Comparison of ENCODE assay signal across 1 cellular context in the genomic region with DNA sequence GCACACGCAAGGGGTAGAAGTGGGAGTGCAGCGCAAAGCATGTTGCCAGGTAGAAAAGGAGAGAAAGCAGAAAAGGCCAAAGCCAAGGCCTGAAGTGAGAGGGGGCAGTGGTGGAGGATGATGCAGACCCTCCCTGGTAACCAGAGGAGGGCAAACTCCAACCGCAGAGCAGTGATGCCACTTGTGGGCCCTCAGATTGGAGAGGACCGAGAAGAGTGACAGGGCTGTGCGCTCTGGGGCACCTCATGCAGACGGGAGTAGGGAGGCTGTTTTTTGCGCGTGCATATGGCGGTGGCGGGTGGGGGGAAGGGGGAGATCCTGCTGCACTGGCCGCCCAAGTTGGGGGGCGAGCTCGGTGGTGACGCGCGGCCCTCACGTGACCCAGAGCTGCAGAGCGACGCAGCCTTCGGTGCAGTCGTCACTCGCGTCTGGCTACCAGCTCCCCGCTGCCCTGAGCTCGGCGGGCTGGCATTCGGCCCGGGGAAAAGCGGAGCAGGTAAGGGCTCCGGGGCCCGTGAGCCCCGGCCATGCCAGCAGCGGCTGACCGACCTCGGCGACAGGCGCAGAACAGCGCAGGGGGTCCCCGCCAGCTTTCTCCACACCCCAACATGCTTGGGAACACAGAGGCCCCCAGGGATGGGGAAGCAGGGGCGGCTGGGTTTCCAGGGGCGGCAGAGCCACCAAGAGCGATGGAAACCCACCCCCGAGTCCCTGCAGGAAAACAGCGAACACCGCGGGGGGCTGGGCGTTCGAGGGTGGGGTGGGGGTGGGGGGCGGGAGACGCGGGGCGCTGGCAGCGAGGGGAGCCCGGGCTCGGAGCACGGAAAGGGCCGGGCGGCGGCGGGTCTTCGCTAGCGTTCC.
TF ChIP-seq lines count a peak whose summit lies in the region.

A gene (plus strand): TSS at position 421 of the 861 bp plus-strand sequence. CDS start 984 bp downstream, outside the sequence.

TF ChIP-seq in HEK293, 187 proteins besides CTCF, POLR2A, EP300 and RAD21 (continued from another document and continues in another):
- TF ChIP-seq ZNF416 (tag by site-specific recombination; IDR thresholded peaks at IDR 0.05) (no peak), ZFP37 (tag by site-specific recombination; IDR thresholded peaks at IDR 0.05) (no peak), ZNF600 (tag by site-specific recombination; IDR thresholded peaks at IDR 0.05) (peak; percentile 79), HOXD13 (CRISPR knock-in tag; IDR thresholded peaks at IDR 0.05; ENCODE audit: borderline replicate concordance) (no peak), ZNF391 (tag by site-specific recombination; IDR thresholded peaks at IDR 0.05; ENCODE audit: borderline replicate concordance, low read depth) (no peak), ZNF394 (tag by site-specific recombination; IDR thresholded peaks at IDR 0.05; ENCODE audit: borderline replicate concordance) (no peak; the same call in 1 of the 2 replicates), ZBTB17 (tag by site-specific recombination; IDR thresholded peaks at IDR 0.05) (peak; percentile 90), KLF16 (tag by site-specific recombination; IDR thresholded peaks at IDR 0.05) (peak; percentile 78), ZNF157 (tag by site-specific recombination; IDR thresholded peaks at IDR 0.05) (no peak), ZNF776 (tag by site-specific recombination; IDR thresholded peaks at IDR 0.05; ENCODE audit: borderline replicate concordance) (no peak), ZSCAN16 (tag by site-specific recombination; IDR thresholded peaks at IDR 0.05) (no peak), ZNF341 (tag by site-specific recombination; IDR thresholded peaks at IDR 0.05; ENCODE audit: low read depth) (peak; percentile 49), SP7 (tag by site-specific recombination; IDR thresholded peaks at IDR 0.05) (peak; percentile 36; the same call in 1 of the 2 replicates), ZNF830 (tag by site-specific recombination; IDR thresholded peaks at IDR 0.05; ENCODE audit: low read depth) (no peak), ZNF324 (tag by site-specific recombination; IDR thresholded peaks at IDR 0.05) (no peak), ZNF701 (tag by site-specific recombination; IDR thresholded peaks at IDR 0.05) (no peak), EGR2 (tag by site-specific recombination; IDR thresholded peaks at IDR 0.05; ENCODE audit: low read depth) (no peak), ZNF677 (tag by site-specific recombination; IDR thresholded peaks at IDR 0.05) (no peak), ZNF169 (tag by site-specific recombination; IDR thresholded peaks at IDR 0.05) (no peak), PRDM1 (tag by site-specific recombination; IDR thresholded peaks at IDR 0.05) (no peak), ZNF660 (tag by site-specific recombination; IDR thresholded peaks at IDR 0.05) (no peak), ZNF510 (tag by site-specific recombination; IDR thresholded peaks at IDR 0.05; ENCODE audit: insufficient replicate concordance) (no peak), ZNF623 (tag by site-specific recombination; IDR thresholded peaks at IDR 0.05) (no peak), ZNF624 (tag by site-specific recombination; IDR thresholded peaks at IDR 0.05) (no peak), RBAK (tag by site-specific recombination; IDR thresholded peaks at IDR 0.05) (no peak), ZNF404 (tag by site-specific recombination; IDR thresholded peaks at IDR 0.05) (no peak), ZNF658 (tag by site-specific recombination; IDR thresholded peaks at IDR 0.05) (no peak), ZNF23 (tag by site-specific recombination; IDR thresholded peaks at IDR 0.05; ENCODE audit: borderline replicate concordance) (no peak), ZNF621 (tag by site-specific recombination; IDR thresholded peaks at IDR 0.05) (no peak), ZNF138 (tag by site-specific recombination; IDR thresholded peaks at IDR 0.05; ENCODE audit: borderline replicate concordance) (no peak), ZNF792 (tag by site-specific recombination; IDR thresholded peaks at IDR 0.05) (no peak), ZNF214 (tag by site-specific recombination; IDR thresholded peaks at IDR 0.05; ENCODE audit: borderline replicate concordance) (no peak), YY1 (tag by site-specific recombination; IDR thresholded peaks at IDR 0.05) (no peak; the same call in 1 of the 2 replicates), ZBTB8A (tag by site-specific recombination; IDR thresholded peaks at IDR 0.05) (peak; percentile 17; the same call in 1 of the 2 replicates), ZNF549 (tag by site-specific recombination; IDR thresholded peaks at IDR 0.05) (no peak), ZNF248 (tag by site-specific recombination; IDR thresholded peaks at IDR 0.05) (no peak), BCL11B (tag by site-specific recombination; IDR thresholded peaks at IDR 0.05; ENCODE audit: low read depth) (no peak), ZNF426 (tag by site-specific recombination; IDR thresholded peaks at IDR 0.05) (no peak), ZXDB (tag by site-specific recombination; IDR thresholded peaks at IDR 0.05) (peak; percentile 73)
- TF ChIP-seq, protein P1, sequence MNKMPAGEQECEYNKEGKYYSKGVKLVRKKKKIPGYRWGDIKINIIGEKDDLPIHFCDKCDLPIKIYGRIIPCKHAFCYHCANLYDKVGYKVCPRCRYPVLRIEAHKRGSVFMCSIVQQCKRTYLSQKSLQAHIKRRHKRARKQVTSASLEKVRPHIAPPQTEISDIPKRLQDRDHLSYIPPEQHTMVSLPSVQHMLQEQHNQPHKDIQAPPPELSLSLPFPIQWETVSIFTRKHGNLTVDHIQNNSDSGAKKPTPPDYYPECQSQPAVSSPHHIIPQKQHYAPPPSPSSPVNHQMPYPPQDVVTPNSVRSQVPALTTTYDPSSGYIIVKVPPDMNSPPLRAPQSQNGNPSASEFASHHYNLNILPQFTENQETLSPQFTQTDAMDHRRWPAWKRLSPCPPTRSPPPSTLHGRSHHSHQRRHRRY (tag by site-specific recombination; IDR thresholded peaks at IDR 0.05) = no peak
- TF ChIP-seq, protein P2, sequence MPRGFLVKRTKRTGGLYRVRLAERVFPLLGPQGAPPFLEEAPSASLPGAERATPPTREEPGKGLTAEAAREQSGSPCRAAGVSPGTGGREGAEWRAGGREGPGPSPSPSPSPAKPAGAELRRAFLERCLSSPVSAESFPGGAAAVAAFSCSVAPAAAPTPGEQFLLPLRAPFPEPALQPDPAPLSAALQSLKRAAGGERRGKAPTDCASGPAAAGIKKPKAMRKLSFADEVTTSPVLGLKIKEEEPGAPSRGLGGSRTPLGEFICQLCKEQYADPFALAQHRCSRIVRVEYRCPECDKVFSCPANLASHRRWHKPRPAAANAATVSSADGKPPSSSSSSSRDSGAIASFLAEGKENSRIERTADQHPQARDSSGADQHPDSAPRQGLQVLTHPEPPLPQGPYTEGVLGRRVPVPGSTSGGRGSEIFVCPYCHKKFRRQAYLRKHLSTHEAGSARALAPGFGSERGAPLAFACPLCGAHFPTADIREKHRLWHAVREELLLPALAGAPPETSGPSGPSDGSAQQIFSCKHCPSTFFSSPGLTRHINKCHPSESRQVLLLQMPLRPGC (tag by site-specific recombination; IDR thresholded peaks at IDR 0.05) = no peak
- TF ChIP-seq, protein P3, sequence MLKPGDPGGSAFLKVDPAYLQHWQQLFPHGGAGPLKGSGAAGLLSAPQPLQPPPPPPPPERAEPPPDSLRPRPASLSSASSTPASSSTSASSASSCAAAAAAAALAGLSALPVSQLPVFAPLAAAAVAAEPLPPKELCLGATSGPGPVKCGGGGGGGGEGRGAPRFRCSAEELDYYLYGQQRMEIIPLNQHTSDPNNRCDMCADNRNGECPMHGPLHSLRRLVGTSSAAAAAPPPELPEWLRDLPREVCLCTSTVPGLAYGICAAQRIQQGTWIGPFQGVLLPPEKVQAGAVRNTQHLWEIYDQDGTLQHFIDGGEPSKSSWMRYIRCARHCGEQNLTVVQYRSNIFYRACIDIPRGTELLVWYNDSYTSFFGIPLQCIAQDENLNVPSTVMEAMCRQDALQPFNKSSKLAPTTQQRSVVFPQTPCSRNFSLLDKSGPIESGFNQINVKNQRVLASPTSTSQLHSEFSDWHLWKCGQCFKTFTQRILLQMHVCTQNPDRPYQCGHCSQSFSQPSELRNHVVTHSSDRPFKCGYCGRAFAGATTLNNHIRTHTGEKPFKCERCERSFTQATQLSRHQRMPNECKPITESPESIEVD (tag by site-specific recombination; IDR thresholded peaks at IDR 0.05) = no peak
- TF ChIP-seq, protein P4, sequence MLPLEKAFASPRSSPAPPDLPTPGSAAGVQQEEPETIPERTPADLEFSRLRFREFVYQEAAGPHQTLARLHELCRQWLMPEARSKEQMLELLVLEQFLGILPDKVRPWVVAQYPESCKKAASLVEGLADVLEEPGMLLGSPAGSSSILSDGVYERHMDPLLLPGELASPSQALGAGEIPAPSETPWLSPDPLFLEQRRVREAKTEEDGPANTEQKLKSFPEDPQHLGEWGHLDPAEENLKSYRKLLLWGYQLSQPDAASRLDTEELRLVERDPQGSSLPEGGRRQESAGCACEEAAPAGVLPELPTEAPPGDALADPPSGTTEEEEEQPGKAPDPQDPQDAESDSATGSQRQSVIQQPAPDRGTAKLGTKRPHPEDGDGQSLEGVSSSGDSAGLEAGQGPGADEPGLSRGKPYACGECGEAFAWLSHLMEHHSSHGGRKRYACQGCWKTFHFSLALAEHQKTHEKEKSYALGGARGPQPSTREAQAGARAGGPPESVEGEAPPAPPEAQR (tag by site-specific recombination; IDR thresholded peaks at IDR 0.05) = no peak
- TF ChIP-seq, protein P5, sequence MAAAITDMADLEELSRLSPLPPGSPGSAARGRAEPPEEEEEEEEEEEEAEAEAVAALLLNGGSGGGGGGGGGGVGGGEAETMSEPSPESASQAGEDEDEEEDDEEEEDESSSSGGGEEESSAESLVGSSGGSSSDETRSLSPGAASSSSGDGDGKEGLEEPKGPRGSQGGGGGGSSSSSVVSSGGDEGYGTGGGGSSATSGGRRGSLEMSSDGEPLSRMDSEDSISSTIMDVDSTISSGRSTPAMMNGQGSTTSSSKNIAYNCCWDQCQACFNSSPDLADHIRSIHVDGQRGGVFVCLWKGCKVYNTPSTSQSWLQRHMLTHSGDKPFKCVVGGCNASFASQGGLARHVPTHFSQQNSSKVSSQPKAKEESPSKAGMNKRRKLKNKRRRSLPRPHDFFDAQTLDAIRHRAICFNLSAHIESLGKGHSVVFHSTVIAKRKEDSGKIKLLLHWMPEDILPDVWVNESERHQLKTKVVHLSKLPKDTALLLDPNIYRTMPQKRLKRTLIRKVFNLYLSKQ (tag by site-specific recombination; IDR thresholded peaks at IDR 0.05; ENCODE audit: borderline replicate concordance) = no peak
- TF ChIP-seq, protein P6, sequence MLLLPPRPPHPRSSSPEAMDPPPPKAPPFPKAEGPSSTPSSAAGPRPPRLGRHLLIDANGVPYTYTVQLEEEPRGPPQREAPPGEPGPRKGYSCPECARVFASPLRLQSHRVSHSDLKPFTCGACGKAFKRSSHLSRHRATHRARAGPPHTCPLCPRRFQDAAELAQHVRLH (tag by site-specific recombination; IDR thresholded peaks at IDR 0.05) = no peak
- TF ChIP-seq, protein P7, sequence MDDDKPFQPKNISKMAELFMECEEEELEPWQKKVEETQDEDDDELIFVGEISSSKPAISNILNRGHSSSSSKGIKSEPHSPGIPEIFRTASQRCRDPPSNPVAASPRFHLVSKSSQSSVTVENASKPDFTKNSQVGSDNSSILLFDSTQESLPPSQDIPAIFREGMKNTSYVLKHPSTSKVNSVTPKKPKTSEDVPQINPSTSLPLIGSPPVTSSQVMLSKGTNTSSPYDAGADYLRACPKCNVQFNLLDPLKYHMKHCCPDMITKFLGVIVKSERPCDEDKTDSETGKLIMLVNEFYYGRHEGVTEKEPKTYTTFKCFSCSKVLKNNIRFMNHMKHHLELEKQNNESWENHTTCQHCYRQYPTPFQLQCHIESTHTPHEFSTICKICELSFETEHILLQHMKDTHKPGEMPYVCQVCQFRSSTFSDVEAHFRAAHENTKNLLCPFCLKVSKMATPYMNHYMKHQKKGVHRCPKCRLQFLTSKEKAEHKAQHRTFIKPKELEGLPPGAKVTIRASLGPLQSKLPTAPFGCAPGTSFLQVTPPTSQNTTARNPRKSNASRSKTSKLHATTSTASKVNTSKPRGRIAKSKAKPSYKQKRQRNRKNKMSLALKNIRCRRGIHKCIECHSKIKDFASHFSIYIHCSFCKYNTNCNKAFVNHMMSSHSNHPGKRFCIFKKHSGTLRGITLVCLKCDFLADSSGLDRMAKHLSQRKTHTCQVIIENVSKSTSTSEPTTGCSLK (tag by site-specific recombination; IDR thresholded peaks at IDR 0.05) = no peak
- TF ChIP-seq, protein P8, sequence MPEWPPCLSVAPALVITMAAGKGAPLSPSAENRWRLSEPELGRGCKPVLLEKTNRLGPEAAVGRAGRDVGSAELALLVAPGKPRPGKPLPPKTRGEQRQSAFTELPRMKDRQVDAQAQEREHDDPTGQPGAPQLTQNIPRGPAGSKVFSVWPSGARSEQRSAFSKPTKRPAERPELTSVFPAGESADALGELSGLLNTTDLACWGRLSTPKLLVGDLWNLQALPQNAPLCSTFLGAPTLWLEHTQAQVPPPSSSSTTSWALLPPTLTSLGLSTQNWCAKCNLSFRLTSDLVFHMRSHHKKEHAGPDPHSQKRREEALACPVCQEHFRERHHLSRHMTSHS (tag by site-specific recombination; IDR thresholded peaks at IDR 0.05) = no peak
- TF ChIP-seq, protein P9, sequence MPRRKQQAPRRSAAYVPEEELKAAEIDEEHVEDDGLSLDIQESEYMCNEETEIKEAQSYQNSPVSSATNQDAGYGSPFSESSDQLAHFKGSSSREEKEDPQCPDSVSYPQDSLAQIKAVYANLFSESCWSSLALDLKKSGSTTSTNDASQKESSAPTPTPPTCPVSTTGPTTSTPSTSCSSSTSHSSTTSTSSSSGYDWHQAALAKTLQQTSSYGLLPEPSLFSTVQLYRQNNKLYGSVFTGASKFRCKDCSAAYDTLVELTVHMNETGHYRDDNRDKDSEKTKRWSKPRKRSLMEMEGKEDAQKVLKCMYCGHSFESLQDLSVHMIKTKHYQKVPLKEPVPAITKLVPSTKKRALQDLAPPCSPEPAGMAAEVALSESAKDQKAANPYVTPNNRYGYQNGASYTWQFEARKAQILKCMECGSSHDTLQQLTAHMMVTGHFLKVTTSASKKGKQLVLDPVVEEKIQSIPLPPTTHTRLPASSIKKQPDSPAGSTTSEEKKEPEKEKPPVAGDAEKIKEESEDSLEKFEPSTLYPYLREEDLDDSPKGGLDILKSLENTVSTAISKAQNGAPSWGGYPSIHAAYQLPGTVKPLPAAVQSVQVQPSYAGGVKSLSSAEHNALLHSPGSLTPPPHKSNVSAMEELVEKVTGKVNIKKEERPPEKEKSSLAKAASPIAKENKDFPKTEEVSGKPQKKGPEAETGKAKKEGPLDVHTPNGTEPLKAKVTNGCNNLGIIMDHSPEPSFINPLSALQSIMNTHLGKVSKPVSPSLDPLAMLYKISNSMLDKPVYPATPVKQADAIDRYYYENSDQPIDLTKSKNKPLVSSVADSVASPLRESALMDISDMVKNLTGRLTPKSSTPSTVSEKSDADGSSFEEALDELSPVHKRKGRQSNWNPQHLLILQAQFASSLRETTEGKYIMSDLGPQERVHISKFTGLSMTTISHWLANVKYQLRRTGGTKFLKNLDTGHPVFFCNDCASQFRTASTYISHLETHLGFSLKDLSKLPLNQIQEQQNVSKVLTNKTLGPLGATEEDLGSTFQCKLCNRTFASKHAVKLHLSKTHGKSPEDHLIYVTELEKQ (tag by site-specific recombination; IDR thresholded peaks at IDR 0.05; ENCODE audit: borderline replicate concordance) = no peak
